ENCODE assay signal across 9 cellular contexts in genomic region chr17:80453980-80454556, GRCh38. TPM values are rescaled to one million over a fixed set of nuclear protein-coding genes. Genes with fewer than 3 reads are reported as not detected.
A peak's percentile ranks its signal among the peaks of the same experiment; 100 is the strongest.
DNase-seq lines count a peak whose midpoint lies in the region; ATAC-seq and TF ChIP-seq lines count a peak whose summit lies in the region.
"Had no signal": no experiment of that assay in that cellular context is flagged by ENCODE, and none has a peak within 500 bp of the region (broad histone marks: within the 10 kb centered on the region; RNA-seq: fewer than 3 reads in every experiment).

No MANE protein-coding gene starts in this region.

- H3K4me1 ChIP-seq in esophagus muscularis mucosa (peaks cover 34 to 68% (median 54%) of the 10 kb centered on the region in 4 donors), psoas muscle (peaks cover 29% of the 10 kb centered on the region)

- H3K4me3 ChIP-seq in esophagus muscularis mucosa (peak overlapping the region; percentile 72 to 86 (median 76)), psoas muscle (peak overlapping the region; percentile 79)

- H3K9me3 ChIP-seq in esophagus muscularis mucosa: no peaks in the 10 kb centered on the region
- no peaks in the 10 kb centered on the region for H3K9me3 ChIP-seq in psoas muscle

- ATAC-seq in GM19455 (IDR thresholded peaks at IDR 0.05; ENCODE audit: unreplicated experiment) (peak; percentile 24), psoas muscle (peak in 1 of 4 donors; percentile 20), HG03565 (IDR thresholded peaks at IDR 0.05; ENCODE audit: unreplicated experiment) (no peak)

- TF ChIP-seq EP300 in esophagus muscularis mucosa (IDR thresholded peaks at IDR 0.05): no peak

- H3K27ac ChIP-seq in esophagus muscularis mucosa (replicated peaks in 1 of 4) (peak overlapping the region; percentile 94 to 100 (median 96)), psoas muscle (peak overlapping the region; percentile 98)

- TF ChIP-seq CTCF in esophagus muscularis mucosa (IDR thresholded peaks at IDR 0.05) (no peak), psoas muscle (IDR thresholded peaks at IDR 0.05) (no peak)

- no peak for TF ChIP-seq POLR2A in esophagus muscularis mucosa (IDR thresholded peaks at IDR 0.05; ENCODE audit: low read depth)

- H3K36me3 ChIP-seq in esophagus muscularis mucosa (no peaks in the 10 kb centered on the region), psoas muscle (ENCODE audit: insufficient read depth in 1 of 2, low read depth in 1 of 2) (no peaks in the 10 kb centered on the region)

- no peaks in the 10 kb centered on the region for H3K27me3 ChIP-seq in esophagus muscularis mucosa
- no peaks in the 10 kb centered on the region for H3K27me3 ChIP-seq in psoas muscle (ENCODE audit: insufficient read depth in 3 of 3, low read length in 2 of 3)

- 28% methylated on average over 30 of the region's 37 CpGs for WGBS in esophagus muscularis mucosa
- WGBS in psoas muscle, 3 donors: 31 to 33% (median 33%) methylated on average over 37 of the region's 37 CpGs

- intact Hi-C loops in esophagus muscularis mucosa (cut with DNase I): no loop called here
- intact Hi-C loops in psoas muscle (cut with DNase I): loop anchor here in 1 of 2 donors (2.0 kb wide), 1 partner anchor 379 kb away; no protein-coding TSS in a partner anchor

- DNase-seq in RKO (ENCODE audit: low spot score) (peak; percentile 19), esophagus muscularis mucosa (ENCODE audit: extremely low spot score) (no peak), psoas muscle (peak; percentile 43 to 55), iPS-NIHi7 (ENCODE audit: extremely low spot score) (no peak), amniotic stem cell (lab: John Stamatoyannopoulos, UW) (no peak), NAMALWA (ENCODE audit: low spot score) (no peak)

RNA-seq across cellular contexts. Expression of gene NPTX1, which starts 22.3 kb away (rescaled TPM):
- total RNA-seq in esophagus muscularis mucosa (1 to 10 TPM in 3 of 4 donors, under 1 TPM in 1; 0.42 to 5.5 (median 4.1) TPM), psoas muscle (under 1 TPM; 0.25 to 0.84 (median 0.61) TPM)
- polyA plus RNA-seq in psoas muscle: 1 to 10 TPM in 2 of 3 donors, under 1 TPM in 1; 0.30 to 1.3 (median 1.2) TPM
- total RNA-seq: subcutaneous adipose tissue had no signal

RNA-seq across cellular contexts. Expression of gene ENDOV, which starts 39.1 kb away (rescaled TPM):
- total RNA-seq in esophagus muscularis mucosa: 10 to 100 TPM in 3 of 4 donors, 1 to 10 TPM in 1; 9.1 to 14.7 (median 13.0) TPM
- total RNA-seq in psoas muscle: 10 to 100 TPM; 12.0 to 23.7 (median 15.1) TPM
- 10 to 100 TPM; 12.2 to 24.3 (median 20.5) TPM for polyA plus RNA-seq in psoas muscle

Comparison
In these comparisons a context has a peak if more than half of its experiments do, and no peak if none do; other contexts are left out.
1. DNase-seq: peak in RKO (single experiment) and psoas muscle (2 of 2); none in esophagus muscularis mucosa (single experiment), iPS-NIHi7 (single experiment), amniotic stem cell (single experiment) and NAMALWA (single experiment).